In the genomic region with DNA sequence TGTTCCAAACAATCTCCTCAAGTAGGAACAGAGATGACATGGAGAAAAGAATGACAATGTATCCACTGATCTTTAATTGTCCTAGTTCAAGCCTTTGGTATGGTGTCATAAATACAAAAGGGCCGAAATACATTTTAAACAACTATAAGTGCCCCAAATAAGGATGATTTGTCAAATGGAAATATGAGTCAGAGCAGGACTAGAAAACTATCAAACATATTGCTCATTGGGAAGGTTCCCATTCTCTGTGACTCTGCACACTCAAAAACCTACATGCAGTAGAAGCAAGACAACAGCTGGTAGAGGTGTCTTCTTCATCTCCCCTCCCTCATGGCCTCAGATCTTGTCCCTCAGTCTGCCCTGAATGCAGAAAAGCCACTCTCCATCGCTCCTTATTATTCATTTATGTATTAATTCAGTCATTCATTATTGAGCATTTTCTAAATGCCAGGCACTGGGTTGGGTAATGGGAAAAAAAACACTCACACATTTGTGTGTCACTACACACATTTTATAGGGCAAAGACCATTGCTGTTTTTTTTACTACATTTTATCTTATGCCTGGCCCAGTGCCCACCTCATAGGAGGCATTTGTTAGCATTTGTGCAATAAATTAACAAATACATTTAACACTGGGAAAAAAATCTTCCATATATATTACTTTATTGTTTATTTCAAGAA, we compare ENCODE assay signal across 22 cellular contexts. TPM values are rescaled to one million over a fixed set of nuclear protein-coding genes. Genes with fewer than 3 reads are reported as not detected.
A peak's percentile ranks its signal among the peaks of the same experiment; 100 is the strongest.
DNase-seq lines count a peak whose midpoint lies in the region; ATAC-seq and TF ChIP-seq lines count a peak whose summit lies in the region.
"Had no signal": no experiment of that assay in that cellular context is flagged by ENCODE, and none has a peak within 500 bp of the region (broad histone marks: within the 10 kb centered on the region; RNA-seq: fewer than 3 reads in every experiment).

No MANE protein-coding gene starts in this region.

- no peak overlapping the region; the same call in 1 of the 2 replicates for H2AFZ ChIP-seq in MM.1S (ENCODE audit: low read length)

- TF ChIP-seq CTCF in MM.1S (IDR thresholded peaks at IDR 0.05; ENCODE audit: low read length): no peak
- no peak for TF ChIP-seq CTCF in epithelial cell of esophagus (IDR thresholded peaks at IDR 0.05; ENCODE audit: insufficient read depth, low read depth, low read length, missing control alignments)
- TF ChIP-seq CTCF in BE2C (IDR thresholded peaks at IDR 0.05; ENCODE audit: low read depth, low read length): no peak

- peak overlapping the region; percentile 84 for H3K4me2 ChIP-seq in MM.1S (ENCODE audit: low read depth, low read length)
- H3K4me2 ChIP-seq: SK-N-SH had no signal

- H4K20me1 ChIP-seq in MM.1S (ENCODE audit: insufficient read depth, low read length): no peaks in the 10 kb centered on the region

- H3F3A ChIP-seq in MM.1S (ENCODE audit: insufficient read depth, low read length): peaks cover 29% of the 10 kb centered on the region

- ATAC-seq in GM19395 (IDR thresholded peaks at IDR 0.05; ENCODE audit: unreplicated experiment): peak; percentile 31
- ATAC-seq: stimulated activated memory B cell treated with anti-CD40 and anti-IgM and Interleukin-4, amounts not matched to agents 10 μg/mL and 1 μg/mL and 100 μg/mL, for 72 hours had no signal

- H3K9me3 ChIP-seq in MM.1S (replicated peaks; ENCODE audit: insufficient read depth, low read length) (no peaks in the 10 kb centered on the region), BE2C (no peaks in the 10 kb centered on the region)
- H3K9me3 ChIP-seq: esophagus squamous epithelium, SK-N-SH, tibial artery had no signal

- H3K4me3 ChIP-seq in MM.1S (ENCODE audit: low read length) (peak overlapping the region; percentile 20), epithelial cell of esophagus (ENCODE audit: low read length) (no peak overlapping the region), BE2C (ENCODE audit: low read depth, low read length) (no peak overlapping the region)
- H3K4me3 ChIP-seq: cardiac muscle cell, esophagus squamous epithelium, tibial artery had no signal

- peak overlapping the region; percentile 96 for H3K27ac ChIP-seq in MM.1S (ENCODE audit: low read length)
- H3K27ac ChIP-seq: 22Rv1, cardiac muscle cell, tibial artery had no signal

- H3K36me3 ChIP-seq in MM.1S (replicated peaks; ENCODE audit: insufficient read depth, low read length): no peaks in the 10 kb centered on the region
- H3K36me3 ChIP-seq in BE2C: no peaks in the 10 kb centered on the region
- H3K36me3 ChIP-seq: cardiac muscle cell, esophagus squamous epithelium, tibial artery had no signal

- no peaks in the 10 kb centered on the region for H3K9me2 ChIP-seq in MM.1S (replicated peaks; ENCODE audit: insufficient read depth, low read length)
- H3K9me2 ChIP-seq: SK-N-SH had no signal

- H3K27me3 ChIP-seq in MM.1S (replicated peaks; ENCODE audit: insufficient read depth, low read length) (no peaks in the 10 kb centered on the region), BE2C (no peaks in the 10 kb centered on the region)
- H3K27me3 ChIP-seq: esophagus squamous epithelium, tibial artery had no signal

- DNase-seq in DMS 273 (lab: John Stamatoyannopoulos, UW; ENCODE audit: unreplicated experiment) (peak; percentile 21), DMS 273 treated with DMSO at 0.1 percent for 48 hours (lab: John Stamatoyannopoulos, UW) (no peak), MM.1S (no peak), epithelial cell of esophagus (ENCODE audit: low read depth) (peak; percentile 63), medulla oblongata (ENCODE audit: extremely low spot score) (no peak), BE2C (no peak), NCI-H2029 treated with DMSO at 0.1 percent for 48 hours (lab: John Stamatoyannopoulos, UW) (no peak)
- DNase-seq: activated CD4-positive, alpha-beta T cell treated with anti-CD3 and anti-CD28 coated beads for 48 hours; activated T-cell treated with anti-CD3 and anti-CD28 coated beads, Interleukin-2, amount 50 U/mL, for 48 hours; effector CD4-positive, alpha-beta T cell; esophagus squamous epithelium; glutamatergic neuron; H7; nucleus accumbens; SK-N-SH; stimulated activated CD4-positive, alpha-beta T cell treated with anti-CD3 and anti-CD28 coated beads, Interleukin-15, amount 100 ng/mL, for 24 hours; tibial artery had no signal

- H3K79me2 ChIP-seq in MM.1S (ENCODE audit: low read length): no peaks in the 10 kb centered on the region

- H3K9ac ChIP-seq in MM.1S (ENCODE audit: low read length): peak overlapping the region; percentile 52; the same call in 1 of the 2 replicates
- H3K9ac ChIP-seq: SK-N-SH had no signal

- H3K4me1 ChIP-seq in MM.1S (ENCODE audit: low read length) (peaks cover 36% of the 10 kb centered on the region), BE2C (peaks cover 10% of the 10 kb centered on the region)
- H3K4me1 ChIP-seq: tibial artery had no signal

RNA-seq across cellular contexts. Expression of gene CA10, which starts 10.1 kb away (rescaled TPM):
- polyA plus RNA-seq in BE2C (2012; ENCODE audit: insufficient read depth, insufficient read length, low read depth): not detected
- polyA plus RNA-seq: BJ, cardiac muscle cell, SK-N-SH had no signal

Comparison
In these comparisons a context has a peak if more than half of its experiments do, and no peak if none do; other contexts are left out.
1. DNase-seq: peak in DMS 273 (single experiment) and epithelial cell of esophagus (single experiment); none in DMS 273 treated with DMSO at 0.1 percent for 48 hours (single experiment), MM.1S (single experiment), medulla oblongata (single experiment), BE2C (single experiment) and NCI-H2029 treated with DMSO at 0.1 percent for 48 hours (single experiment).